Comparison of ENCODE assay signal across 17 cellular contexts in the genomic region with DNA sequence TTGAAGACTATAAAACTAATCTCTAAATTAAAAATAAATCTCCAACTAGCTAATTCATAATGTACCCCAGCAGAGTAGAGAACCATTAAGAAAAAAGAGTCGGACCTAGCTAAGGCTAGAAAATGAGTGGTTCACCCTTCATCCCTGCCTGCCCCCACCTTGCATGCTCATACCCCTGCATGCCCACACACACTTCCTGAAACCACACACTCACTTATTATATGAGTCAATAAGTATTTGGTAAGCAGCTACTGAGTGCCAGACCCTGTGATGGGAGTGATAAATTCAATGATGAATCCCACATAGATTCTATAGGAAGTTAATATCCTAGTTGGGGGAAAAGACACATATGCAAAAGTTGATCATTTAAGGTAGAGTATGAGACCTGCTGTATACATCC.
"Had no signal": no experiment of that assay in that cellular context is flagged by ENCODE, and none has a peak within 500 bp of the region (broad histone marks: within the 10 kb centered on the region; RNA-seq: fewer than 3 reads in every experiment).

No MANE protein-coding gene starts in this region.

- H3K27ac Mint-ChIP-seq: activated B cell treated with CpG ODN at 0.5 μM for 24 hours; activated CD4-positive, alpha-beta T cell treated with anti-CD3 and anti-CD28 coated beads, Interleukin-2, amount 10 ng/mL, durations not matched to agents 24 days and 14 days; activated naive CD4-positive, alpha-beta T cell treated with anti-CD3 and anti-CD28 coated beads for 36 hours; activated T-helper 17 cell treated with anti-CD3 and anti-CD28 coated beads, Interleukin-2, amount 50 U/mL, for 72 hours; dendritic cell treated with granulocyte-macrophage colony-stimulating factor and Interleukin-4, amounts not matched to agents 40 ng/mL and 50 ng/mL, for 4 days; endodermal cell; natural killer cell; T-helper 17 cell had no signal

- H3K27me3 Mint-ChIP-seq: activated B cell treated with CpG ODN at 0.5 μM for 24 hours; dendritic cell treated with granulocyte-macrophage colony-stimulating factor and Interleukin-4, amounts not matched to agents 40 ng/mL and 50 ng/mL, for 4 days had no signal

- H3K36me3 Mint-ChIP-seq: natural killer cell had no signal

- H3K4me1 ChIP-seq: adrenal gland, body of pancreas, right atrium auricular region, tibial nerve had no signal

- H3K4me3 ChIP-seq: adrenal gland, body of pancreas, right atrium auricular region, tibial nerve had no signal

- H3K4me1 Mint-ChIP-seq: activated B cell treated with CpG ODN at 0.5 μM for 24 hours; activated T-helper 17 cell treated with anti-CD3 and anti-CD28 coated beads, Interleukin-2, amount 50 U/mL, for 72 hours; endodermal cell; natural killer cell; T-helper 17 cell had no signal

- H3K27me3 ChIP-seq: adrenal gland, body of pancreas, right atrium auricular region, tibial nerve had no signal

- H3K4me3 Mint-ChIP-seq: activated B cell treated with CpG ODN at 0.5 μM for 24 hours; activated CD4-positive, alpha-beta T cell treated with anti-CD3 and anti-CD28 coated beads, Interleukin-2, amount 10 ng/mL, durations not matched to agents 24 days and 14 days; activated naive CD4-positive, alpha-beta T cell treated with anti-CD3 and anti-CD28 coated beads for 36 hours; activated T-helper 17 cell treated with anti-CD3 and anti-CD28 coated beads, Interleukin-2, amount 50 U/mL, for 72 hours; dendritic cell treated with granulocyte-macrophage colony-stimulating factor and Interleukin-4, amounts not matched to agents 40 ng/mL and 50 ng/mL, for 4 days; endodermal cell; natural killer cell; T-helper 17 cell had no signal

- ATAC-seq: activated T-helper 17 cell treated with anti-CD3 and anti-CD28 coated beads, Interleukin-2, amount 50 U/mL, for 72 hours; body of pancreas; left lobe of liver; natural killer cell; T-helper 17 cell had no signal

- DNase-seq: activated B cell treated with CpG ODN at 0.5 μM for 24 hours; activated CD4-positive, alpha-beta T cell treated with anti-CD3 and anti-CD28 coated beads, Interleukin-2, amount 10 ng/mL, durations not matched to agents 24 days and 14 days; activated naive CD4-positive, alpha-beta T cell treated with anti-CD3 and anti-CD28 coated beads for 36 hours; adrenal gland; body of pancreas; cerebellar nuclear complex; endodermal cell; foreskin melanocyte; head of caudate nucleus; natural killer cell; small intestine; T-helper 17 cell had no signal

- H3K36me3 ChIP-seq: adrenal gland, right atrium auricular region, tibial nerve had no signal

- H3K9me3 ChIP-seq: adrenal gland, body of pancreas, right atrium auricular region, tibial nerve had no signal

- FAIRE-seq: small intestine had no signal

- H3K9me3 Mint-ChIP-seq: activated naive CD4-positive, alpha-beta T cell treated with anti-CD3 and anti-CD28 coated beads for 36 hours; endodermal cell; natural killer cell had no signal

- H3K27ac ChIP-seq: adrenal gland, body of pancreas, right atrium auricular region, tibial nerve had no signal
